Comparison of ENCODE assay signal across 8 cellular contexts in genomic region chr1:212794561-212795014, GRCh38.
DNase-seq lines count a peak whose midpoint lies in the region; ATAC-seq lines count a peak whose summit lies in the region.

No MANE protein-coding gene starts in this region.

- DNase-seq in NAMALWA (ENCODE audit: low spot score) (peak; percentile 97), globus pallidus (ENCODE audit: low spot score) (peak; percentile 85), AG08396 (ENCODE audit: low spot score) (no peak), EL (no peak), NCI-H2227 treated with DMSO at 0.1 percent for 48 hours (lab: John Stamatoyannopoulos, UW) (no peak), retina (no peak)

- ATAC-seq in GM18907 (IDR thresholded peaks at IDR 0.05; ENCODE audit: unreplicated experiment) (peak; percentile 79), HG02623 (IDR thresholded peaks at IDR 0.05; ENCODE audit: unreplicated experiment) (peak; percentile 74)

Comparison
In these comparisons a context has a peak if more than half of its experiments do, and no peak if none do; other contexts are left out.
1. DNase-seq: peak in NAMALWA (single experiment) and globus pallidus (single experiment); none in AG08396 (single experiment), EL (single experiment), NCI-H2227 treated with DMSO at 0.1 percent for 48 hours (single experiment) and retina (single experiment).